2 cellular contexts compared by ENCODE assay signal in the genomic region with DNA sequence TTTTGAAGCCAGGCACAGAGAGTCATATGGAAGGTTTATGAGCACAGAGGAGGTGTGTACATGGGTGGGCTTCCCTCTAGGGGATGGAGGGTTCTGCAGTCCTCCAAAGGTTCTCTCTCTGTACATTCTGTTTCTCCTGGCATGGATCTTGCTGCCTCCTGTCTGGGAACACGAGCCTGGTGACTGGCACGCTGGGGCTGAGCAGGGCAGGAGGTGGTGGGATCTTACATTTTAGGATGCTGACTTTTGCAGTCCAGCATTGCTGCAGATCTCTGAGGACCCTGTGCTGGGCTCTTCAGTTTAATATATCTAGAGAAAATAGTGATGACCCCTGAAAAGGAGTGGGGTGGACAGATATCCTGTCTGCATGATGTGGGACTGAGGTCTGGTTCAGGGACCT.
TF ChIP-seq lines count a peak whose summit lies in the region.

No MANE protein-coding gene starts in this region.

TF ChIP-seq in SK-N-SH, 30 proteins besides CTCF, POLR2A, EP300 and RAD21 (continued from another document):
- TF ChIP-seq FOXJ3 (CRISPR knock-in tag; IDR thresholded peaks at IDR 0.05) (no peak), RFX5 (IDR thresholded peaks at IDR 0.05; ENCODE audit: low read length) (no peak), TCF12 (IDR thresholded peaks at IDR 0.05) (no peak), CHD2 (IDR thresholded peaks at IDR 0.05; ENCODE audit: low read length, partially characterized antibody) (no peak), NRF1 (IDR thresholded peaks at IDR 0.05; ENCODE audit: low read depth, low read length) (no peak), JUND (IDR thresholded peaks at IDR 0.05) (no peak), TAF1 (IDR thresholded peaks at IDR 0.05; ENCODE audit: borderline replicate concordance, low read depth, low read length) (no peak), GATA2 (CRISPR knock-in tag; IDR thresholded peaks at IDR 0.05) (no peak), TEAD4 (IDR thresholded peaks at IDR 0.05; ENCODE audit: borderline replicate concordance, insufficient read depth) (no peak), FOXM1 (IDR thresholded peaks at IDR 0.05; ENCODE audit: low read depth) (no peak), RXRA (IDR thresholded peaks at IDR 0.05; ENCODE audit: borderline replicate concordance, low read depth) (no peak)
- TF ChIP-seq, protein P1, sequence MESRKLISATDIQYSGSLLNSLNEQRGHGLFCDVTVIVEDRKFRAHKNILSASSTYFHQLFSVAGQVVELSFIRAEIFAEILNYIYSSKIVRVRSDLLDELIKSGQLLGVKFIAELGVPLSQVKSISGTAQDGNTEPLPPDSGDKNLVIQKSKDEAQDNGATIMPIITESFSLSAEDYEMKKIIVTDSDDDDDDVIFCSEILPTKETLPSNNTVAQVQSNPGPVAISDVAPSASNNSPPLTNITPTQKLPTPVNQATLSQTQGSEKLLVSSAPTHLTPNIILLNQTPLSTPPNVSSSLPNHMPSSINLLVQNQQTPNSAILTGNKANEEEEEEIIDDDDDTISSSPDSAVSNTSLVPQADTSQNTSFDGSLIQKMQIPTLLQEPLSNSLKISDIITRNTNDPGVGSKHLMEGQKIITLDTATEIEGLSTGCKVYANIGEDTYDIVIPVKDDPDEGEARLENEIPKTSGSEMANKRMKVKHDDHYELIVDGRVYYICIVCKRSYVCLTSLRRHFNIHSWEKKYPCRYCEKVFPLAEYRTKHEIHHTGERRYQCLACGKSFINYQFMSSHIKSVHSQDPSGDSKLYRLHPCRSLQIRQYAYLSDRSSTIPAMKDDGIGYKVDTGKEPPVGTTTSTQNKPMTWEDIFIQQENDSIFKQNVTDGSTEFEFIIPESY (IDR thresholded peaks at IDR 0.05; ENCODE audit: borderline replicate concordance, low read depth), result no peak
- TF ChIP-seq, protein P2, sequence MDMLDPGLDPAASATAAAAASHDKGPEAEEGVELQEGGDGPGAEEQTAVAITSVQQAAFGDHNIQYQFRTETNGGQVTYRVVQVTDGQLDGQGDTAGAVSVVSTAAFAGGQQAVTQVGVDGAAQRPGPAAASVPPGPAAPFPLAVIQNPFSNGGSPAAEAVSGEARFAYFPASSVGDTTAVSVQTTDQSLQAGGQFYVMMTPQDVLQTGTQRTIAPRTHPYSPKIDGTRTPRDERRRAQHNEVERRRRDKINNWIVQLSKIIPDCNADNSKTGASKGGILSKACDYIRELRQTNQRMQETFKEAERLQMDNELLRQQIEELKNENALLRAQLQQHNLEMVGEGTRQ (IDR thresholded peaks at IDR 0.05; ENCODE audit: borderline replicate concordance, low read depth, low read length), result no peak
- TF ChIP-seq, protein P3, sequence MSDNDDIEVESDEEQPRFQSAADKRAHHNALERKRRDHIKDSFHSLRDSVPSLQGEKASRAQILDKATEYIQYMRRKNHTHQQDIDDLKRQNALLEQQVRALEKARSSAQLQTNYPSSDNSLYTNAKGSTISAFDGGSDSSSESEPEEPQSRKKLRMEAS (IDR thresholded peaks at IDR 0.05; ENCODE audit: low read depth), result no peak
- TF ChIP-seq, protein P4, sequence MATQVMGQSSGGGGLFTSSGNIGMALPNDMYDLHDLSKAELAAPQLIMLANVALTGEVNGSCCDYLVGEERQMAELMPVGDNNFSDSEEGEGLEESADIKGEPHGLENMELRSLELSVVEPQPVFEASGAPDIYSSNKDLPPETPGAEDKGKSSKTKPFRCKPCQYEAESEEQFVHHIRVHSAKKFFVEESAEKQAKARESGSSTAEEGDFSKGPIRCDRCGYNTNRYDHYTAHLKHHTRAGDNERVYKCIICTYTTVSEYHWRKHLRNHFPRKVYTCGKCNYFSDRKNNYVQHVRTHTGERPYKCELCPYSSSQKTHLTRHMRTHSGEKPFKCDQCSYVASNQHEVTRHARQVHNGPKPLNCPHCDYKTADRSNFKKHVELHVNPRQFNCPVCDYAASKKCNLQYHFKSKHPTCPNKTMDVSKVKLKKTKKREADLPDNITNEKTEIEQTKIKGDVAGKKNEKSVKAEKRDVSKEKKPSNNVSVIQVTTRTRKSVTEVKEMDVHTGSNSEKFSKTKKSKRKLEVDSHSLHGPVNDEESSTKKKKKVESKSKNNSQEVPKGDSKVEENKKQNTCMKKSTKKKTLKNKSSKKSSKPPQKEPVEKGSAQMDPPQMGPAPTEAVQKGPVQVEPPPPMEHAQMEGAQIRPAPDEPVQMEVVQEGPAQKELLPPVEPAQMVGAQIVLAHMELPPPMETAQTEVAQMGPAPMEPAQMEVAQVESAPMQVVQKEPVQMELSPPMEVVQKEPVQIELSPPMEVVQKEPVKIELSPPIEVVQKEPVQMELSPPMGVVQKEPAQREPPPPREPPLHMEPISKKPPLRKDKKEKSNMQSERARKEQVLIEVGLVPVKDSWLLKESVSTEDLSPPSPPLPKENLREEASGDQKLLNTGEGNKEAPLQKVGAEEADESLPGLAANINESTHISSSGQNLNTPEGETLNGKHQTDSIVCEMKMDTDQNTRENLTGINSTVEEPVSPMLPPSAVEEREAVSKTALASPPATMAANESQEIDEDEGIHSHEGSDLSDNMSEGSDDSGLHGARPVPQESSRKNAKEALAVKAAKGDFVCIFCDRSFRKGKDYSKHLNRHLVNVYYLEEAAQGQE (IDR thresholded peaks at IDR 0.05; ENCODE audit: low read depth, low read length), result no peak
TF ChIP-seq in SK-N-SH: peak in this region for 0.

TF ChIP-seq in SK-N-SH treated with all-trans-retinoic acid at 6 μM for 48 hours, 23 proteins besides CTCF, POLR2A, EP300 and RAD21:
- TF ChIP-seq, protein P5, sequence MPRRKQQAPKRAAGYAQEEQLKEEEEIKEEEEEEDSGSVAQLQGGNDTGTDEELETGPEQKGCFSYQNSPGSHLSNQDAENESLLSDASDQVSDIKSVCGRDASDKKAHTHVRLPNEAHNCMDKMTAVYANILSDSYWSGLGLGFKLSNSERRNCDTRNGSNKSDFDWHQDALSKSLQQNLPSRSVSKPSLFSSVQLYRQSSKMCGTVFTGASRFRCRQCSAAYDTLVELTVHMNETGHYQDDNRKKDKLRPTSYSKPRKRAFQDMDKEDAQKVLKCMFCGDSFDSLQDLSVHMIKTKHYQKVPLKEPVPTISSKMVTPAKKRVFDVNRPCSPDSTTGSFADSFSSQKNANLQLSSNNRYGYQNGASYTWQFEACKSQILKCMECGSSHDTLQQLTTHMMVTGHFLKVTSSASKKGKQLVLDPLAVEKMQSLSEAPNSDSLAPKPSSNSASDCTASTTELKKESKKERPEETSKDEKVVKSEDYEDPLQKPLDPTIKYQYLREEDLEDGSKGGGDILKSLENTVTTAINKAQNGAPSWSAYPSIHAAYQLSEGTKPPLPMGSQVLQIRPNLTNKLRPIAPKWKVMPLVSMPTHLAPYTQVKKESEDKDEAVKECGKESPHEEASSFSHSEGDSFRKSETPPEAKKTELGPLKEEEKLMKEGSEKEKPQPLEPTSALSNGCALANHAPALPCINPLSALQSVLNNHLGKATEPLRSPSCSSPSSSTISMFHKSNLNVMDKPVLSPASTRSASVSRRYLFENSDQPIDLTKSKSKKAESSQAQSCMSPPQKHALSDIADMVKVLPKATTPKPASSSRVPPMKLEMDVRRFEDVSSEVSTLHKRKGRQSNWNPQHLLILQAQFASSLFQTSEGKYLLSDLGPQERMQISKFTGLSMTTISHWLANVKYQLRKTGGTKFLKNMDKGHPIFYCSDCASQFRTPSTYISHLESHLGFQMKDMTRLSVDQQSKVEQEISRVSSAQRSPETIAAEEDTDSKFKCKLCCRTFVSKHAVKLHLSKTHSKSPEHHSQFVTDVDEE (CRISPR knock-in tag; IDR thresholded peaks at IDR 0.05), result no peak
- TF ChIP-seq, protein P6, sequence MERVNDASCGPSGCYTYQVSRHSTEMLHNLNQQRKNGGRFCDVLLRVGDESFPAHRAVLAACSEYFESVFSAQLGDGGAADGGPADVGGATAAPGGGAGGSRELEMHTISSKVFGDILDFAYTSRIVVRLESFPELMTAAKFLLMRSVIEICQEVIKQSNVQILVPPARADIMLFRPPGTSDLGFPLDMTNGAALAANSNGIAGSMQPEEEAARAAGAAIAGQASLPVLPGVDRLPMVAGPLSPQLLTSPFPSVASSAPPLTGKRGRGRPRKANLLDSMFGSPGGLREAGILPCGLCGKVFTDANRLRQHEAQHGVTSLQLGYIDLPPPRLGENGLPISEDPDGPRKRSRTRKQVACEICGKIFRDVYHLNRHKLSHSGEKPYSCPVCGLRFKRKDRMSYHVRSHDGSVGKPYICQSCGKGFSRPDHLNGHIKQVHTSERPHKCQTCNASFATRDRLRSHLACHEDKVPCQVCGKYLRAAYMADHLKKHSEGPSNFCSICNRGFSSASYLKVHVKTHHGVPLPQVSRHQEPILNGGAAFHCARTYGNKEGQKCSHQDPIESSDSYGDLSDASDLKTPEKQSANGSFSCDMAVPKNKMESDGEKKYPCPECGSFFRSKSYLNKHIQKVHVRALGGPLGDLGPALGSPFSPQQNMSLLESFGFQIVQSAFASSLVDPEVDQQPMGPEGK (CRISPR knock-in tag; IDR thresholded peaks at IDR 0.05; ENCODE audit: borderline replicate concordance), result no peak
- no peak for TF ChIP-seq TCF4 (CRISPR knock-in tag; IDR thresholded peaks at IDR 0.05; ENCODE audit: borderline replicate concordance)
- TF ChIP-seq CSDC2 (CRISPR knock-in tag; IDR thresholded peaks at IDR 0.05), result no peak
- TF ChIP-seq ISL1 (CRISPR knock-in tag; IDR thresholded peaks at IDR 0.05), result no peak
- no peak for TF ChIP-seq TOX (CRISPR knock-in tag; IDR thresholded peaks at IDR 0.05; ENCODE audit: borderline replicate concordance)
- TF ChIP-seq, protein P7, sequence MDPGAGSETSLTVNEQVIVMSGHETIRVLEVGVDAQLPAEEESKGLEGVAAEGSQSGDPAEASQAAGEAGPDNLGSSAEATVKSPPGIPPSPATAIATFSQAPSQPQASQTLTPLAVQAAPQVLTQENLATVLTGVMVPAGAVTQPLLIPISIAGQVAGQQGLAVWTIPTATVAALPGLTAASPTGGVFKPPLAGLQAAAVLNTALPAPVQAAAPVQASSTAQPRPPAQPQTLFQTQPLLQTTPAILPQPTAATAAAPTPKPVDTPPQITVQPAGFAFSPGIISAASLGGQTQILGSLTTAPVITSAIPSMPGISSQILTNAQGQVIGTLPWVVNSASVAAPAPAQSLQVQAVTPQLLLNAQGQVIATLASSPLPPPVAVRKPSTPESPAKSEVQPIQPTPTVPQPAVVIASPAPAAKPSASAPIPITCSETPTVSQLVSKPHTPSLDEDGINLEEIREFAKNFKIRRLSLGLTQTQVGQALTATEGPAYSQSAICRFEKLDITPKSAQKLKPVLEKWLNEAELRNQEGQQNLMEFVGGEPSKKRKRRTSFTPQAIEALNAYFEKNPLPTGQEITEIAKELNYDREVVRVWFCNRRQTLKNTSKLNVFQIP (CRISPR knock-in tag; IDR thresholded peaks at IDR 0.05; ENCODE audit: borderline replicate concordance, low read depth), result no peak
- no peak for TF ChIP-seq ZFP30 (CRISPR knock-in tag; IDR thresholded peaks at IDR 0.05)
- TF ChIP-seq PPARA (CRISPR knock-in tag; IDR thresholded peaks at IDR 0.05; ENCODE audit: borderline replicate concordance), result no peak
- TF ChIP-seq ZNF8 (CRISPR knock-in tag; IDR thresholded peaks at IDR 0.05), result no peak
- TF ChIP-seq ZC3H10 (CRISPR knock-in tag; IDR thresholded peaks at IDR 0.05), result no peak
- no peak for TF ChIP-seq ZFP3 (CRISPR knock-in tag; IDR thresholded peaks at IDR 0.05)
- TF ChIP-seq, protein P8, sequence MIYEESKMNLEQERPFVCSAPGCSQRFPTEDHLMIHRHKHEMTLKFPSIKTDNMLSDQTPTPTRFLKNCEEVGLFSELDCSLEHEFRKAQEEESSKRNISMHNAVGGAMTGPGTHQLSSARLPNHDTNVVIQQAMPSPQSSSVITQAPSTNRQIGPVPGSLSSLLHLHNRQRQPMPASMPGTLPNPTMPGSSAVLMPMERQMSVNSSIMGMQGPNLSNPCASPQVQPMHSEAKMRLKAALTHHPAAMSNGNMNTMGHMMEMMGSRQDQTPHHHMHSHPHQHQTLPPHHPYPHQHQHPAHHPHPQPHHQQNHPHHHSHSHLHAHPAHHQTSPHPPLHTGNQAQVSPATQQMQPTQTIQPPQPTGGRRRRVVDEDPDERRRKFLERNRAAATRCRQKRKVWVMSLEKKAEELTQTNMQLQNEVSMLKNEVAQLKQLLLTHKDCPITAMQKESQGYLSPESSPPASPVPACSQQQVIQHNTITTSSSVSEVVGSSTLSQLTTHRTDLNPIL (CRISPR knock-in tag; IDR thresholded peaks at IDR 0.05; ENCODE audit: low read depth), result no peak
- no peak for TF ChIP-seq OSR1 (CRISPR knock-in tag; IDR thresholded peaks at IDR 0.05)
- no peak for TF ChIP-seq ZNF70 (CRISPR knock-in tag; IDR thresholded peaks at IDR 0.05)
- no peak for TF ChIP-seq ESRRG (CRISPR knock-in tag; IDR thresholded peaks at IDR 0.05)
- TF ChIP-seq BACH2 (CRISPR knock-in tag; IDR thresholded peaks at IDR 0.05; ENCODE audit: borderline replicate concordance), result no peak
- TF ChIP-seq SNAI2 (CRISPR knock-in tag; IDR thresholded peaks at IDR 0.05), result no peak
- TF ChIP-seq ZNF565 (CRISPR knock-in tag; conservative IDR thresholded peaks at IDR 0.05; ENCODE audit: low read depth), result no peak
- no peak for TF ChIP-seq RARB (CRISPR knock-in tag; IDR thresholded peaks at IDR 0.05)
